ENCODE assay signal across 7 cellular contexts in genomic region chr6:156514186-156514585, GRCh38.
"Had no signal": no experiment of that assay in that cellular context is flagged by ENCODE, and none has a peak within 500 bp of the region (broad histone marks: within the 10 kb centered on the region; RNA-seq: fewer than 3 reads in every experiment).

No MANE protein-coding gene starts in this region.

- H3K4me3 ChIP-seq: GM12878 had no signal

- FAIRE-seq: G401.6, GM12878, GM12891, GM12892, GM18507, GM19239 had no signal

- DNase-seq: GDM1 had no signal
